Comparison of ENCODE assay signal across 14 cellular contexts in the genomic region with DNA sequence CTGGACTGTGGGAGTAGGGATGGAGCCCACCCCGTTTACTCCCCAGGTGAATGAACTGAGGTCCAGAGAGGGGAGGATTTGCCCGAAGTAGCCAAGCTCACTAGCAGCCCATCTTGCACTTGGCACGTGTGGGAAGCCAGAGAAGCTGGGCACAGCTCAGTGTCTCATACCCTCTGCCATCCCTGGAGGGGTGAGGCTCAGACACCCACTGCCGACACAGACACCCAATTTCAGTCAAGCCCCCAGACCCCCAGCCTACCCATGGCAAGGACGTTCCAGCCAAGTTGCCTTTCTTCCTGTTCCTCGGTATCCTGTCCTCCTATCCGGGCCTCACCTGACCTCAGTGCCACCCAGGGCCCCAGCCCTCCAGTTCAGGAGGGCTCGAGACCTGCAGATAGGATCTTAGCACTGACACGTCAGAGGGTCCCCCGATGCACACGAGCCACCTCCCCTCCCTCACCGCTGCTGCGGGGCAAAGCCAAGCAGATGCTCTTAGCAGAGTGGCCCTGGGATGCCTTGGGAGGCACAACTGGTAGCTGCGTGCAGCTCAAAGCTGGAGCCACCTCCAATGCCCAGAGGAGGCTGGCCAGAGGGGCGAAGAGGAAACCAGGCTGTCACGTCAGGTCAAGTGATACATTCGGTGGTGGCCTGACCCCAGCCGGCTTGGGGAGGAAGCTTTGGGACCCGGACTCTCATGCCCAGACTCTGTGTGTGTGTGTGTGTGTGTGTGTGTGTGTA.
"Had no signal": no experiment of that assay in that cellular context is flagged by ENCODE, and none has a peak within 500 bp of the region (broad histone marks: within the 10 kb centered on the region; RNA-seq: fewer than 3 reads in every experiment).

No MANE protein-coding gene starts in this region.

- FAIRE-seq: colon, keratinocyte had no signal

- DNase-seq: activated CD4-positive, alpha-beta T cell treated with anti-CD3 and anti-CD28 coated beads, Interleukin-2, amount 50 U/mL, for 48 hours; activated gamma-delta T cell treated with Interleukin-2 at 50 U/mL for 16 hours; activated T-cell treated with anti-CD3 and anti-CD28 coated beads, Interleukin-2, amount 50 U/mL, for 72 hours; foreskin melanocyte; midbrain; nucleus accumbens; stimulated activated CD4-positive, alpha-beta T cell treated with anti-CD3 and anti-CD28 coated beads, Interleukin-2, amount 100 ng/mL, for 24 hours; stimulated activated naive CD8-positive, alpha-beta T cell treated with anti-CD3 and anti-CD28 coated beads, Interleukin-15, amount 100 ng/mL, for 72 hours had no signal

- H3K4me1 ChIP-seq: prostate gland, right lobe of liver had no signal

- H3K4me3 Mint-ChIP-seq: activated T-cell treated with anti-CD3 and anti-CD28 coated beads, Interleukin-2, amount 50 U/mL, for 72 hours; stimulated activated naive CD8-positive, alpha-beta T cell treated with anti-CD3 and anti-CD28 coated beads, Interleukin-15, amount 100 ng/mL, for 72 hours had no signal

- H3K27ac Mint-ChIP-seq: activated T-cell treated with anti-CD3 and anti-CD28 coated beads, Interleukin-2, amount 50 U/mL, for 72 hours had no signal

- H3K27me3 Mint-ChIP-seq: stimulated activated naive CD8-positive, alpha-beta T cell treated with anti-CD3 and anti-CD28 coated beads, Interleukin-15, amount 100 ng/mL, for 72 hours had no signal

- H3K27me3 ChIP-seq: ascending aorta, right lobe of liver had no signal

- H3K9me3 ChIP-seq: ascending aorta, prostate gland, right lobe of liver, thoracic aorta had no signal

- H3K27ac ChIP-seq: ascending aorta, prostate gland, right lobe of liver, thoracic aorta had no signal

- H3K36me3 ChIP-seq: ascending aorta, prostate gland, right lobe of liver, thoracic aorta had no signal

- H3K4me3 ChIP-seq: ascending aorta, prostate gland, right lobe of liver, thoracic aorta had no signal

- H3K9me3 Mint-ChIP-seq: activated T-cell treated with anti-CD3 and anti-CD28 coated beads, Interleukin-2, amount 50 U/mL, for 72 hours; stimulated activated naive CD8-positive, alpha-beta T cell treated with anti-CD3 and anti-CD28 coated beads, Interleukin-15, amount 100 ng/mL, for 72 hours had no signal
